Comparison of ENCODE assay signal across 9 cellular contexts in genomic region chr18:70290482-70291294, GRCh38. TPM values are rescaled to one million over a fixed set of nuclear protein-coding genes. Genes with fewer than 3 reads are reported as not detected.
A peak's percentile ranks its signal among the peaks of the same experiment; 100 is the strongest.
DNase-seq lines count a peak whose midpoint lies in the region; ATAC-seq, FAIRE-seq and TF ChIP-seq lines count a peak whose summit lies in the region.
"Had no signal": no experiment of that assay in that cellular context is flagged by ENCODE, and none has a peak within 500 bp of the region (broad histone marks: within the 10 kb centered on the region; RNA-seq: fewer than 3 reads in every experiment).

No MANE protein-coding gene starts in this region.

- DNase-seq in heart left ventricle = no peak
- no peak for DNase-seq in cardiac septum (ENCODE audit: low spot score)
- DNase-seq in K562 (ENCODE audit: extremely low read depth in 1 of 4, low spot score in 3 of 4) = peak in 1 of 4 experiments; percentile 38
- no peak for DNase-seq in lower lobe of right lung
- no peak for DNase-seq in transverse colon
- no peak for DNase-seq in DMS79 (lab: John Stamatoyannopoulos, UW)
- DNase-seq in sciatic nerve (ENCODE audit: low spot score) = no peak
- DNase-seq in activated CD8-positive, alpha-beta memory T cell treated with anti-CD3 and anti-CD28 coated beads for 24 hours = no peak
- DNase-seq: SHP77 had no signal

- 39 to 49% (median 48%) methylated on average over 11 of the region's 11 CpGs for WGBS in heart left ventricle, 4 donors
- WGBS in K562 (ENCODE audit: insufficient coverage, low coverage, missing lambda C conversion rate) = 7% methylated on average over 11 of the region's 11 CpGs
- 23 to 49% methylated on average over 9 to 11 of the region's 11 CpGs for WGBS in transverse colon (ENCODE audit: low coverage in 1 of 2), 2 donors

- peaks cover 61% of the 10 kb centered on the region for H3K79me2 ChIP-seq in K562 (ENCODE audit: control insufficient read depth, insufficient read depth, low read length)

- in situ Hi-C loops in K562 (cut with MboI) (no loop called here), transverse colon (cut with MboI; ENCODE audit: low pct_ligation_motif_present in 1 of 4, low pct_unique_long_range_greater_than_20kb in 1 of 4, low sequenced_read_pairs in 3 of 4) (loop anchor here in 1 of 4 donors (25.0 kb wide), 1 partner anchor 147 kb away; no protein-coding TSS in a partner anchor)

- H3K4me3 ChIP-seq in heart left ventricle (peak overlapping the region in 11 of 12 donors; percentile 42 to 97 (median 76)), K562 (peak overlapping the region; percentile 58), lower lobe of right lung (peak overlapping the region; percentile 70), transverse colon (peak overlapping the region in 3 of 4 donors; percentile 66 to 91 (median 80))

- peak overlapping the region; percentile 69 to 82; a peak in 3 of 4 replicates for H3K9ac ChIP-seq in K562 (ENCODE audit: insufficient read depth in 1 of 2, low read depth in 2 of 2, low read length in 2 of 2)

- POLR2A ChIA-PET in K562 (lab: Yijun Ruan, JAX) = no interaction called here

- H3K27ac ChIP-seq in heart left ventricle (peak overlapping the region in 10 of 12 donors; percentile 24 to 95 (median 87)), K562 (ENCODE audit: extremely low read depth, low read depth, low read length) (peak overlapping the region; percentile 70; the same call in 1 of the 3 replicates), lower lobe of right lung (peak overlapping the region; percentile 81), transverse colon (peak overlapping the region; percentile 92 to 96 (median 93))

- H3K9me3 ChIP-seq in heart left ventricle (peaks cover 0 to 4% (median 0%) of the 10 kb centered on the region in 12 donors), K562 (replicated peaks; ENCODE audit: control insufficient read depth, insufficient read depth, low read depth, low read length) (no peaks in the 10 kb centered on the region), lower lobe of right lung (no peaks in the 10 kb centered on the region), transverse colon (no peaks in the 10 kb centered on the region)

- no peaks in the 10 kb centered on the region for H3K9me1 ChIP-seq in K562 (ENCODE audit: control insufficient read depth, insufficient read depth, low read length)

- TF ChIP-seq RAD21 in K562 (CRISPR knock-in tag; conservative IDR thresholded peaks at IDR 0.05 in 1 of 2, IDR thresholded peaks at IDR 0.05 in 1 of 2) = no peak

- intact Hi-C loops in heart left ventricle (cut with DNase I) = loop anchor here in 6 of 10 donors (2.0 to 10.0 kb wide), 7 partner anchors 37 to 144 kb away; partner anchors contain the start of gene RTTN (in 3 of the 6)
- intact Hi-C loops in cardiac septum (cut with DNase I) = no loop called here
- intact Hi-C loops in K562 (cut with micrococcal nuclease) = loop anchor here (10.0 kb wide), 1 partner anchor 74 kb away; no protein-coding TSS in a partner anchor
- intact Hi-C loops in lower lobe of right lung (cut with DNase I) = no loop called here
- intact Hi-C loops in transverse colon (cut with DNase I; ENCODE audit: low total_unique reads) = no loop called here
- intact Hi-C loops in sciatic nerve (cut with DNase I) = no loop called here

- no peaks in the 10 kb centered on the region for H3K36me3 ChIP-seq in heart left ventricle
- H3K36me3 ChIP-seq in K562 (ENCODE audit: control insufficient read depth, insufficient read depth, low read length) = no peaks in the 10 kb centered on the region; the same call in 2 of the 3 replicates
- H3K36me3 ChIP-seq in lower lobe of right lung = no peaks in the 10 kb centered on the region
- no peaks in the 10 kb centered on the region for H3K36me3 ChIP-seq in transverse colon

- TF ChIP-seq EP300 in K562 (IDR thresholded peaks at IDR 0.05; ENCODE audit: low read length) (no peak), transverse colon (IDR thresholded peaks at IDR 0.05; ENCODE audit: low read depth) (no peak)

- TF ChIP-seq POLR2A in heart left ventricle (IDR thresholded peaks at IDR 0.05) (no peak), K562 (conservative IDR thresholded peaks at IDR 0.05) (no peak), transverse colon (IDR thresholded peaks at IDR 0.05) (no peak)

- no peak for ATAC-seq in heart left ventricle
- ATAC-seq in K562 = peak; percentile 4; the same call in 2 of the 3 replicates
- ATAC-seq in lower lobe of right lung = no peak
- ATAC-seq in sciatic nerve = no peak

- peaks cover 8% of the 10 kb centered on the region for H4K20me1 ChIP-seq in K562 (replicated peaks; ENCODE audit: control insufficient read depth, insufficient read depth, low read length)

- no peak for FAIRE-seq in K562 (lab: Jason Lieb, UNC)

- H2AFZ ChIP-seq in K562 (ENCODE audit: low read depth, low read length) = no peak overlapping the region

- BruUV-seq in K562 (replicated peaks; lab: Mats Ljungman, UMichigan) = no TSS peak

- TF ChIP-seq CTCF in heart left ventricle (IDR thresholded peaks at IDR 0.05) = no peak
- no peak for TF ChIP-seq CTCF in K562 (IDR thresholded peaks at IDR 0.05 in 2 of 3, conservative IDR thresholded peaks at IDR 0.05 in 1 of 3; ENCODE audit: insufficient read depth in 2 of 3, low read depth in 1 of 3, low read length in 3 of 3)
- no peak for TF ChIP-seq CTCF in lower lobe of right lung (IDR thresholded peaks at IDR 0.05)
- TF ChIP-seq CTCF in transverse colon (IDR thresholded peaks at IDR 0.05) = no peak

- H3K27me3 ChIP-seq in heart left ventricle (no peaks in the 10 kb centered on the region), K562 (ENCODE audit: control insufficient read depth in 2 of 2, insufficient read depth in 2 of 2, low read length in 2 of 2) (no peaks in the 10 kb centered on the region), lower lobe of right lung (ENCODE audit: low read depth) (no peaks in the 10 kb centered on the region), transverse colon (no peaks in the 10 kb centered on the region)

- CTCF ChIA-PET in K562 (lab: Yijun Ruan, JAX; ENCODE audit: low intra/inter-chr PET ratio) = no interaction called here

- H3K4me1 ChIP-seq in heart left ventricle (peaks cover 0 to 77% (median 58%) of the 10 kb centered on the region in 12 donors), K562 (replicated peaks in 1 of 2; ENCODE audit: control insufficient read depth in 2 of 2, insufficient read depth in 2 of 2, low read length in 2 of 2) (peaks cover 15 to 28% of the 10 kb centered on the region in 2 experiments; a peak in 4 of 5 replicates), lower lobe of right lung (peaks cover 48% of the 10 kb centered on the region), transverse colon (peaks cover 19 to 67% (median 40%) of the 10 kb centered on the region in 4 donors)

- H3K4me2 ChIP-seq in K562 (ENCODE audit: insufficient read depth, low read length) = peak overlapping the region; percentile 81

TF ChIP-seq in K562, 482 proteins besides CTCF, POLR2A, EP300 and RAD21 (continues in another document):
- TF ChIP-seq KLF16 (IDR thresholded peaks at IDR 0.05) = no peak
- TF ChIP-seq CEBPB (tag; IDR thresholded peaks at IDR 0.05) = peak; percentile 37
- TF ChIP-seq ZNF512 (tag; IDR thresholded peaks at IDR 0.05) = no peak
- TF ChIP-seq DEAF1 (CRISPR knock-in tag; IDR thresholded peaks at IDR 0.05) = no peak

RNA-seq across cellular contexts. Expression of gene SOCS6, which starts 1.8 kb away (rescaled TPM):
- total RNA-seq in heart left ventricle (10 to 100 TPM; 18.2 to 32.9 (median 21.8) TPM), cardiac septum (22.8 TPM), K562 (2014; rRNA removed) (3.2 and 3.3 TPM in 2 replicates), K562 (2014; rRNA removed; fragmentation: Illumina TruSeq; extraction: Trizol) (5.7 and 7.2 TPM in 2 replicates), K562 (2015; rRNA removed; fragmentation: Illumina TruSeq; extraction: Trizol) (7.1 and 7.5 TPM in 2 replicates), K562 (2021) (5.8 and 6.6 TPM in 2 replicates), lower lobe of right lung (24.8 TPM), transverse colon (10 to 100 TPM; 11.5 to 47.8 (median 46.1) TPM), sciatic nerve (26.3 TPM)
- polyA plus RNA-seq in heart left ventricle (10 to 100 TPM in 1 of 2 donors, 1 to 10 TPM in 1; 6.5 to 15.9 TPM), K562 (2011; rRNA removed) (5.0 and 5.6 TPM in 2 replicates), K562 (2014; fragmentation: Illumina TruSeq; extraction: Trizol) (5.2 and 6.1 TPM in 2 replicates), K562 (2014; fragmentation: Nextera tagmentation; extraction: Ambion mirVana) (1 to 10 TPM; 2.5 to 3.4 TPM), K562 (2014; rRNA removed) (3.4 and 3.9 TPM in 2 replicates)
- 5.4 and 9.7 TPM in 2 replicates for total RNA-seq in K562 (2011; cell fraction: chromatin; rRNA removed; ENCODE audit: low replicate concordance)
- 3.0 and 3.8 TPM in 2 replicates for total RNA-seq in K562 (2011; cell fraction: nucleolus; rRNA removed)
- 3.7 and 4.3 TPM in 2 replicates for total RNA-seq in K562 (2011; cell fraction: nucleoplasm; rRNA removed)
- 3.5 and 4.0 TPM in 2 replicates for polyA plus RNA-seq in K562 (2011; cell fraction: cytosol; rRNA removed)
- 3.0 and 4.3 TPM in 2 replicates for polyA plus RNA-seq in K562 (2011; cell fraction: nucleus; rRNA removed)
- polyA plus RNA-seq in K562 (2012) = 3.9 and 4.4 TPM in 2 replicates
- polyA minus RNA-seq in K562 (2011; rRNA and poly(A)+ RNA removed) = 11.2 and 14.2 TPM in 2 replicates
- 5.0 and 8.2 TPM in 2 replicates for polyA minus RNA-seq in K562 (2011; cell fraction: cytosol; rRNA and poly(A)+ RNA removed)
- polyA minus RNA-seq in K562 (2011; cell fraction: nucleus; rRNA and poly(A)+ RNA removed) = 3.6 and 8.1 TPM in 2 replicates

Comparison
In these comparisons a context has a peak if more than half of its experiments do, and no peak if none do; other contexts are left out.
1. intact Hi-C loops: an anchor here in heart left ventricle (2.0 to 10.0 kb wide) and K562 (10.0 kb wide); none called in cardiac septum, lower lobe of right lung, transverse colon and sciatic nerve.